In the genomic region with DNA sequence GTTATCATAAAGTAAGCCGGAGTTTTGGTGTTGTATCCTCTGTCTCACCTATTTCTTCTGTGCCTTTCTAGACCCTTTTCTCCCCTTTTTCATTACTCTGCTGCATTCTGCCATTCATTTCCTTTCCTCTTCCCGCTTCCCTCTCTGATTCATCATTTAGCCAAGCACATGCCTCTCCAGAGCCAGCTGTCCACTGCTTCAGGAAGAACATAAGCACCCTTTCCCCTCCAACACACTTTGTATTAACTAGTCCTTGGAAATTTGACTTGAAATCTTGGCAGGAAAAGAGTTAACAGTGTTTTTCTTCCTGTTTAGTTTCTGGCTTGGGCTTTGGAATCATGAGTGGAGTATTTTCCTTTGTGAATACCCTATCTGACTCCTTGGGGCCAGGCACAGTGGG, we compare ENCODE assay signal across 26 cellular contexts. TPM values are rescaled to one million over a fixed set of nuclear protein-coding genes. Genes with fewer than 3 reads are reported as not detected.
DNase-seq lines count a peak whose midpoint lies in the region; ATAC-seq and TF ChIP-seq lines count a peak whose summit lies in the region.
"Had no signal": no experiment of that assay in that cellular context is flagged by ENCODE, and none has a peak within 500 bp of the region (broad histone marks: within the 10 kb centered on the region; RNA-seq: fewer than 3 reads in every experiment).

No MANE protein-coding gene starts in this region.

- H3K4me1 ChIP-seq in BE2C, result no peaks in the 10 kb centered on the region
- H3K4me1 ChIP-seq: parathyroid adenoma had no signal

- no peaks in the 10 kb centered on the region for H3K9me3 ChIP-seq in BE2C
- H3K9me3 ChIP-seq: ascending aorta had no signal

- peaks cover 12% of the 10 kb centered on the region for H3K4me1 Mint-ChIP-seq in activated naive CD8-positive, alpha-beta T cell (ENCODE audit: low read depth)
- H3K4me1 Mint-ChIP-seq in activated naive CD8-positive, alpha-beta T cell treated with anti-CD3 and anti-CD28 coated beads, Interleukin-2, amount 50 U/mL, for 24 hours, result peaks cover 11% of the 10 kb centered on the region

- no peak for ATAC-seq in activated naive CD8-positive, alpha-beta T cell treated with anti-CD3 and anti-CD28 coated beads, Interleukin-2, amount 50 U/mL, for 24 hours
- ATAC-seq: effector memory CD8-positive, alpha-beta T cell; sciatic nerve had no signal

- TF ChIP-seq CTCF in cardiac fibroblast (IDR thresholded peaks at IDR 0.05; ENCODE audit: low read depth, low read length) (no peak), BE2C (IDR thresholded peaks at IDR 0.05; ENCODE audit: low read depth, low read length) (no peak)

- H3K4me3 ChIP-seq in cardiac fibroblast (replicated peaks in 1 of 2; ENCODE audit: low read depth in 2 of 2, low read length in 2 of 2) (no peak overlapping the region), BE2C (ENCODE audit: low read depth, low read length) (no peak overlapping the region)
- H3K4me3 ChIP-seq: ascending aorta, hepatocyte, lung, PC-9 had no signal

- DNase-seq in activated naive CD8-positive, alpha-beta T cell treated with anti-CD3 and anti-CD28 coated beads, Interleukin-2, amount 50 U/mL, for 24 hours, result no peak
- DNase-seq in cardiac fibroblast (ENCODE audit: low read depth in 2 of 2), result peak; percentile 52 to 55
- peak; percentile 65 to 80 for DNase-seq in lung microvascular endothelial cell (ENCODE audit: low read depth in 2 of 2)
- DNase-seq in SK-N-DZ (ENCODE audit: low spot score), result no peak
- no peak for DNase-seq in BE2C
- no peak for DNase-seq in NCI-H2196 (lab: John Stamatoyannopoulos, UW; ENCODE audit: unreplicated experiment)
- DNase-seq in activated effector memory CD4-positive, alpha-beta T cell treated with anti-CD3 and anti-CD28 coated beads, Interleukin-2, amount 50 U/mL, for 16 hours, result no peak
- DNase-seq: activated CD4-positive, alpha-beta T cell treated with anti-CD3 and anti-CD28 coated beads, Interleukin-2, amount 50 U/mL, for 4 hours; cerebellar nuclear complex; effector memory CD8-positive, alpha-beta T cell; islet precursor cell; MM.1S; naive B cell; NCI-H146; NCI-H774; PC-9; SHP77 treated with DMSO at 0.1 percent for 48 hours; WERI-Rb-1 had no signal

- H3K36me3 Mint-ChIP-seq in activated naive CD8-positive, alpha-beta T cell, result peaks cover 6% of the 10 kb centered on the region
- H3K36me3 Mint-ChIP-seq in activated naive CD8-positive, alpha-beta T cell treated with anti-CD3 and anti-CD28 coated beads, Interleukin-2, amount 50 U/mL, for 24 hours (ENCODE audit: low read depth), result peaks cover 6% of the 10 kb centered on the region

- H3K27me3 Mint-ChIP-seq in activated naive CD8-positive, alpha-beta T cell, result no peaks in the 10 kb centered on the region
- H3K27me3 Mint-ChIP-seq in activated naive CD8-positive, alpha-beta T cell treated with anti-CD3 and anti-CD28 coated beads, Interleukin-2, amount 50 U/mL, for 24 hours, result no peaks in the 10 kb centered on the region
- H3K27me3 Mint-ChIP-seq: effector memory CD8-positive, alpha-beta T cell; naive B cell had no signal

- H3K27ac Mint-ChIP-seq in activated naive CD8-positive, alpha-beta T cell, result peak overlapping the region; percentile 50
- H3K27ac Mint-ChIP-seq in activated naive CD8-positive, alpha-beta T cell treated with anti-CD3 and anti-CD28 coated beads, Interleukin-2, amount 50 U/mL, for 24 hours, result no peak overlapping the region
- H3K27ac Mint-ChIP-seq: CD14-positive monocyte; effector memory CD8-positive, alpha-beta T cell; T-helper 1 cell treated with Interleukin-12 subunit alpha and Interleukin-12 subunit beta and Interleukin-4 antibody, amounts not matched to agents 30 μg/mL and 1 μg/mL, for 36 hours had no signal

- no peaks in the 10 kb centered on the region for H3K36me3 ChIP-seq in BE2C
- H3K36me3 ChIP-seq: WERI-Rb-1 had no signal

- no peaks in the 10 kb centered on the region for H3K27me3 ChIP-seq in BE2C
- H3K27me3 ChIP-seq: ascending aorta, hepatocyte had no signal

- H3K9me3 Mint-ChIP-seq in activated naive CD8-positive, alpha-beta T cell (ENCODE audit: low read depth), result no peaks in the 10 kb centered on the region
- H3K9me3 Mint-ChIP-seq in activated naive CD8-positive, alpha-beta T cell treated with anti-CD3 and anti-CD28 coated beads, Interleukin-2, amount 50 U/mL, for 24 hours, result no peaks in the 10 kb centered on the region
- H3K9me3 Mint-ChIP-seq: CD14-positive monocyte; effector memory CD8-positive, alpha-beta T cell; naive B cell; T-helper 1 cell treated with Interleukin-12 subunit alpha and Interleukin-12 subunit beta and Interleukin-4 antibody, amounts not matched to agents 30 μg/mL and 1 μg/mL, for 36 hours had no signal

- H3K4me3 Mint-ChIP-seq in activated naive CD8-positive, alpha-beta T cell, result no peak overlapping the region
- H3K4me3 Mint-ChIP-seq in activated naive CD8-positive, alpha-beta T cell treated with anti-CD3 and anti-CD28 coated beads, Interleukin-2, amount 50 U/mL, for 24 hours, result no peak overlapping the region
- H3K4me3 Mint-ChIP-seq: CD14-positive monocyte; effector memory CD8-positive, alpha-beta T cell; T-helper 1 cell treated with Interleukin-12 subunit alpha and Interleukin-12 subunit beta and Interleukin-4 antibody, amounts not matched to agents 30 μg/mL and 1 μg/mL, for 36 hours had no signal

RNA-seq across cellular contexts. Expression of gene APH1B, which starts 9.7 kb away (rescaled TPM):
- total RNA-seq in lung microvascular endothelial cell, result 18.3 and 25.6 TPM in 2 replicates
- 8.8 and 10.9 TPM in 2 replicates for polyA plus RNA-seq in SK-N-DZ (2014; cell fraction: cytosol; rRNA removed)
- 5.6 and 6.1 TPM in 2 replicates for polyA plus RNA-seq in SK-N-DZ (2014; cell fraction: nucleus; rRNA removed)
- 0.96 TPM for polyA plus RNA-seq in BE2C (2012; ENCODE audit: insufficient read depth, insufficient read length, low read depth)

Comparison
In these comparisons a context has a peak if more than half of its experiments do, and no peak if none do; other contexts are left out.
1. DNase-seq: peak in cardiac fibroblast (2 of 2) and lung microvascular endothelial cell (2 of 2); none in activated naive CD8-positive, alpha-beta T cell treated with anti-CD3 and anti-CD28 coated beads, Interleukin-2, amount 50 U/mL, for 24 hours (single experiment), SK-N-DZ (single experiment), BE2C (single experiment), NCI-H2196 (single experiment) and activated effector memory CD4-positive, alpha-beta T cell treated with anti-CD3 and anti-CD28 coated beads, Interleukin-2, amount 50 U/mL, for 16 hours (single experiment).